Comparison of ENCODE assay signal across 19 cellular contexts in genomic region chrX:41718481-41719245, GRCh38. TPM values are rescaled to one million over a fixed set of nuclear protein-coding genes. Genes with fewer than 3 reads are reported as not detected.
DNase-seq lines count a peak whose midpoint lies in the region; ATAC-seq lines count a peak whose summit lies in the region.
"Had no signal": no experiment of that assay in that cellular context is flagged by ENCODE, and none has a peak within 500 bp of the region (broad histone marks: within the 10 kb centered on the region; RNA-seq: fewer than 3 reads in every experiment).

No MANE protein-coding gene starts in this region.

- H3K27ac ChIP-seq in ectodermal cell (ENCODE audit: insufficient read depth, low read depth, low read length, poor library complexity, severe bottlenecking) (peak overlapping the region; percentile 55), substantia nigra (ENCODE audit: low read depth, low read length, poor library complexity, severe bottlenecking) (peak overlapping the region; percentile 7)
- H3K27ac ChIP-seq: VCaP had no signal

- peaks cover 35% of the 10 kb centered on the region for H3K4me1 Mint-ChIP-seq in T-helper 2 cell treated with Interferon-gamma antibody and Interleukin-4, amounts not matched to agents 5 μg/mL and 100 μg/mL, for 36 hours (ENCODE audit: low read depth)

- no peaks in the 10 kb centered on the region for H3K27me3 Mint-ChIP-seq in T-helper 2 cell treated with Interferon-gamma antibody and Interleukin-4, amounts not matched to agents 5 μg/mL and 100 μg/mL, for 36 hours (ENCODE audit: low read depth)
- H3K27me3 Mint-ChIP-seq: activated naive CD8-positive, alpha-beta T cell; naive B cell had no signal

- H3K27ac Mint-ChIP-seq in T-helper 2 cell treated with Interferon-gamma antibody and Interleukin-4, amounts not matched to agents 5 μg/mL and 100 μg/mL, for 36 hours: no peak overlapping the region
- H3K27ac Mint-ChIP-seq: CD4-positive, CD25-positive, alpha-beta regulatory T cell had no signal

- no peak overlapping the region for H3K4me3 Mint-ChIP-seq in T-helper 2 cell treated with Interferon-gamma antibody and Interleukin-4, amounts not matched to agents 5 μg/mL and 100 μg/mL, for 36 hours
- H3K4me3 Mint-ChIP-seq: activated naive CD8-positive, alpha-beta T cell; CD4-positive, CD25-positive, alpha-beta regulatory T cell had no signal

- ATAC-seq in HG03439 (IDR thresholded peaks at IDR 0.05; ENCODE audit: unreplicated experiment): no peak
- ATAC-seq: left cardiac atrium, SK-N-SH treated with all-trans-retinoic acid at 6 μM for 48 hours had no signal

- H3K36me3 Mint-ChIP-seq in T-helper 2 cell treated with Interferon-gamma antibody and Interleukin-4, amounts not matched to agents 5 μg/mL and 100 μg/mL, for 36 hours (ENCODE audit: low read depth): peaks cover 34% of the 10 kb centered on the region

- H3K4me3 ChIP-seq in ectodermal cell (ENCODE audit: insufficient read depth, low read depth, low read length): no peak overlapping the region
- H3K4me3 ChIP-seq: skin epidermis had no signal

- DNase-seq in M059J (ENCODE audit: low read depth) (peak; percentile 16), kidney tubule cell (ENCODE audit: low spot score) (peak; percentile 55), substantia nigra (lab: John Stamatoyannopoulos, UW) (peak in 8 of 49 donors; percentile 0 to 18 (median 2)), NCI-H2196 treated with DMSO at 0.1 percent for 48 hours (lab: John Stamatoyannopoulos, UW; ENCODE audit: unreplicated experiment) (no peak)
- DNase-seq in T-helper 2 cell treated with Interferon-gamma antibody and Interleukin-4, amounts not matched to agents 5 μg/mL and 100 μg/mL, for 36 hours (ENCODE audit: low spot score): no peak
- DNase-seq: CD4-positive, CD25-positive, alpha-beta regulatory T cell; HCEC 1CT; left cardiac atrium; MM.1S; naive B cell; NCI-H2227 treated with DMSO at 0.1 percent for 48 hours had no signal

- H3K9me3 ChIP-seq in ectodermal cell (ENCODE audit: control insufficient read depth, low read length): no peaks in the 10 kb centered on the region

- no peaks in the 10 kb centered on the region for H3K27me3 ChIP-seq in ectodermal cell (ENCODE audit: control insufficient read depth, insufficient read depth, low read length, poor library complexity, severe bottlenecking)

- 57 to 62% methylated on average over 4 of the region's 4 CpGs for WGBS in ectodermal cell, 2 experiments

- H3K4me1 ChIP-seq in ectodermal cell (ENCODE audit: control insufficient read depth, insufficient read depth, low read length): no peaks in the 10 kb centered on the region

- peaks cover 5% of the 10 kb centered on the region for H3K36me3 ChIP-seq in ectodermal cell (ENCODE audit: control insufficient read depth, insufficient read depth, low read length)

- peaks cover 23% of the 10 kb centered on the region for H3K9me3 Mint-ChIP-seq in T-helper 2 cell treated with Interferon-gamma antibody and Interleukin-4, amounts not matched to agents 5 μg/mL and 100 μg/mL, for 36 hours

RNA-seq across cellular contexts. Expression of gene GPR82, which starts 5.3 kb away (rescaled TPM):
- total RNA-seq in M059J (2014; rRNA removed; shearing (Covaris generic)): not detected in 2 replicates
- polyA plus RNA-seq in ectodermal cell (2013, experiment 1 of 4): not detected
- polyA plus RNA-seq in ectodermal cell (2013, experiment 2 of 4): not detected
- polyA plus RNA-seq in ectodermal cell (2013, experiment 3 of 4): not detected
- polyA plus RNA-seq in ectodermal cell (2013, experiment 4 of 4): not detected
- total RNA-seq: CD4-positive, CD25-positive, alpha-beta regulatory T cell; dermis microvascular lymphatic vessel endothelial cell; G401 had no signal

RNA-seq across cellular contexts. Expression of gene GPR34, which starts 29.9 kb away (rescaled TPM):
- total RNA-seq in M059J (2014; rRNA removed; shearing (Covaris generic)): not detected in 2 replicates
- not detected for polyA plus RNA-seq in ectodermal cell (2013, experiment 1 of 4)
- not detected for polyA plus RNA-seq in ectodermal cell (2013, experiment 2 of 4)
- not detected for polyA plus RNA-seq in ectodermal cell (2013, experiment 3 of 4)
- not detected for polyA plus RNA-seq in ectodermal cell (2013, experiment 4 of 4)
- total RNA-seq: CD4-positive, CD25-positive, alpha-beta regulatory T cell; dermis microvascular lymphatic vessel endothelial cell; G401 had no signal

Comparison
In these comparisons a context has a peak if more than half of its experiments do, and no peak if none do; other contexts are left out.
1. DNase-seq: peak in M059J (single experiment) and kidney tubule cell (single experiment); none in NCI-H2196 treated with DMSO at 0.1 percent for 48 hours (single experiment) and T-helper 2 cell treated with Interferon-gamma antibody and Interleukin-4, amounts not matched to agents 5 μg/mL and 100 μg/mL, for 36 hours (single experiment).